Comparison of ENCODE assay signal across 1 cellular context in the genomic region with DNA sequence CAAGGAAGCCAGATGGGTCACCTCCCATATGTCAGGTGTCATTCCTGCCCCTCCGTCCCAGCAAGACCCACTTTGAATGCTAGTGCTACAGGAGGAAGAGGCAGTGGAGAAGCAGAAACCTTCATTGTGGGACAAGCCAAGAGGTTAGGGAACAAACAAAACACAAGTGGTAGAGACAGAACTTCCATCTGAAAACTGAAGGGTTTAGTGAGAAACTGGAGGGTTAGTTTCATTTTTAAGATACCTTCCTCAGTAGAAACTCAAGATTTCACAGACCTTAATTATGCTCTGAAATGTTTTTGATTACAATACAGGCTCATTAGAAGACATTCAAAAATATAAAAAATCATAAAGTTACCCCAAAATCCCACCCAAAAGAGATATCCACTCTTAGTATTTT.
TF ChIP-seq lines count a peak whose summit lies in the region.

No MANE protein-coding gene starts in this region.

TF ChIP-seq in HepG2, 621 proteins besides CTCF, POLR2A, EP300 and RAD21:
- TF ChIP-seq, protein P1, sequence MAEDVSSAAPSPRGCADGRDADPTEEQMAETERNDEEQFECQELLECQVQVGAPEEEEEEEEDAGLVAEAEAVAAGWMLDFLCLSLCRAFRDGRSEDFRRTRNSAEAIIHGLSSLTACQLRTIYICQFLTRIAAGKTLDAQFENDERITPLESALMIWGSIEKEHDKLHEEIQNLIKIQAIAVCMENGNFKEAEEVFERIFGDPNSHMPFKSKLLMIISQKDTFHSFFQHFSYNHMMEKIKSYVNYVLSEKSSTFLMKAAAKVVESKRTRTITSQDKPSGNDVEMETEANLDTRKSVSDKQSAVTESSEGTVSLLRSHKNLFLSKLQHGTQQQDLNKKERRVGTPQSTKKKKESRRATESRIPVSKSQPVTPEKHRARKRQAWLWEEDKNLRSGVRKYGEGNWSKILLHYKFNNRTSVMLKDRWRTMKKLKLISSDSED (CRISPR knock-in tag; IDR thresholded peaks at IDR 0.05) = no peak
- TF ChIP-seq PAX8 (CRISPR knock-in tag; IDR thresholded peaks at IDR 0.05; ENCODE audit: borderline replicate concordance) (no peak), AGO1 (IDR thresholded peaks at IDR 0.05; ENCODE audit: low read depth, low read length, poor library complexity, severe bottlenecking) (no peak), ZNF589 (CRISPR knock-in tag; conservative IDR thresholded peaks at IDR 0.05) (no peak), SPEN (CRISPR knock-in tag; IDR thresholded peaks at IDR 0.05; ENCODE audit: low read depth) (no peak), RFXANK (CRISPR knock-in tag; IDR thresholded peaks at IDR 0.05) (no peak), ETV5 (CRISPR knock-in tag; IDR thresholded peaks at IDR 0.05; ENCODE audit: borderline replicate concordance) (no peak), EED (CRISPR knock-in tag; IDR thresholded peaks at IDR 0.05) (no peak), ZNF510 (CRISPR knock-in tag; IDR thresholded peaks at IDR 0.05; ENCODE audit: low read depth) (no peak), MTF2 (CRISPR knock-in tag; IDR thresholded peaks at IDR 0.05; ENCODE audit: borderline replicate concordance) (no peak), HNRNPH1 (optimal IDR thresholded peaks at IDR 0.05; ENCODE audit: low read depth, low read length) (no peak), U2AF2 (IDR thresholded peaks at IDR 0.05; ENCODE audit: low read depth, low read length) (no peak)
- TF ChIP-seq, protein P2, sequence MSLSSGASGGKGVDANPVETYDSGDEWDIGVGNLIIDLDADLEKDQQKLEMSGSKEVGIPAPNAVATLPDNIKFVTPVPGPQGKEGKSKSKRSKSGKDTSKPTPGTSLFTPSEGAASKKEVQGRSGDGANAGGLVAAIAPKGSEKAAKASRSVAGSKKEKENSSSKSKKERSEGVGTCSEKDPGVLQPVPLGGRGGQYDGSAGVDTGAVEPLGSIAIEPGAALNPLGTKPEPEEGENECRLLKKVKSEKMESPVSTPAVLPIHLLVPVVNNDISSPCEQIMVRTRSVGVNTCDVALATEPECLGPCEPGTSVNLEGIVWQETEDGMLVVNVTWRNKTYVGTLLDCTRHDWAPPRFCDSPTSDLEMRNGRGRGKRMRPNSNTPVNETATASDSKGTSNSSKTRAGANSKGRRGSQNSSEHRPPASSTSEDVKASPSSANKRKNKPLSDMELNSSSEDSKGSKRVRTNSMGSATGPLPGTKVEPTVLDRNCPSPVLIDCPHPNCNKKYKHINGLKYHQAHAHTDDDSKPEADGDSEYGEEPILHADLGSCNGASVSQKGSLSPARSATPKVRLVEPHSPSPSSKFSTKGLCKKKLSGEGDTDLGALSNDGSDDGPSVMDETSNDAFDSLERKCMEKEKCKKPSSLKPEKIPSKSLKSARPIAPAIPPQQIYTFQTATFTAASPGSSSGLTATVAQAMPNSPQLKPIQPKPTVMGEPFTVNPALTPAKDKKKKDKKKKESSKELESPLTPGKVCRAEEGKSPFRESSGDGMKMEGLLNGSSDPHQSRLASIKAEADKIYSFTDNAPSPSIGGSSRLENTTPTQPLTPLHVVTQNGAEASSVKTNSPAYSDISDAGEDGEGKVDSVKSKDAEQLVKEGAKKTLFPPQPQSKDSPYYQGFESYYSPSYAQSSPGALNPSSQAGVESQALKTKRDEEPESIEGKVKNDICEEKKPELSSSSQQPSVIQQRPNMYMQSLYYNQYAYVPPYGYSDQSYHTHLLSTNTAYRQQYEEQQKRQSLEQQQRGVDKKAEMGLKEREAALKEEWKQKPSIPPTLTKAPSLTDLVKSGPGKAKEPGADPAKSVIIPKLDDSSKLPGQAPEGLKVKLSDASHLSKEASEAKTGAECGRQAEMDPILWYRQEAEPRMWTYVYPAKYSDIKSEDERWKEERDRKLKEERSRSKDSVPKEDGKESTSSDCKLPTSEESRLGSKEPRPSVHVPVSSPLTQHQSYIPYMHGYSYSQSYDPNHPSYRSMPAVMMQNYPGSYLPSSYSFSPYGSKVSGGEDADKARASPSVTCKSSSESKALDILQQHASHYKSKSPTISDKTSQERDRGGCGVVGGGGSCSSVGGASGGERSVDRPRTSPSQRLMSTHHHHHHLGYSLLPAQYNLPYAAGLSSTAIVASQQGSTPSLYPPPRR (CRISPR knock-in tag; IDR thresholded peaks at IDR 0.05; ENCODE audit: borderline replicate concordance) = no peak
- TF ChIP-seq, protein P3, sequence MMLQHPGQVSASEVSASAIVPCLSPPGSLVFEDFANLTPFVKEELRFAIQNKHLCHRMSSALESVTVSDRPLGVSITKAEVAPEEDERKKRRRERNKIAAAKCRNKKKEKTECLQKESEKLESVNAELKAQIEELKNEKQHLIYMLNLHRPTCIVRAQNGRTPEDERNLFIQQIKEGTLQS (CRISPR knock-in tag; IDR thresholded peaks at IDR 0.05) = no peak
- TF ChIP-seq, protein P4, sequence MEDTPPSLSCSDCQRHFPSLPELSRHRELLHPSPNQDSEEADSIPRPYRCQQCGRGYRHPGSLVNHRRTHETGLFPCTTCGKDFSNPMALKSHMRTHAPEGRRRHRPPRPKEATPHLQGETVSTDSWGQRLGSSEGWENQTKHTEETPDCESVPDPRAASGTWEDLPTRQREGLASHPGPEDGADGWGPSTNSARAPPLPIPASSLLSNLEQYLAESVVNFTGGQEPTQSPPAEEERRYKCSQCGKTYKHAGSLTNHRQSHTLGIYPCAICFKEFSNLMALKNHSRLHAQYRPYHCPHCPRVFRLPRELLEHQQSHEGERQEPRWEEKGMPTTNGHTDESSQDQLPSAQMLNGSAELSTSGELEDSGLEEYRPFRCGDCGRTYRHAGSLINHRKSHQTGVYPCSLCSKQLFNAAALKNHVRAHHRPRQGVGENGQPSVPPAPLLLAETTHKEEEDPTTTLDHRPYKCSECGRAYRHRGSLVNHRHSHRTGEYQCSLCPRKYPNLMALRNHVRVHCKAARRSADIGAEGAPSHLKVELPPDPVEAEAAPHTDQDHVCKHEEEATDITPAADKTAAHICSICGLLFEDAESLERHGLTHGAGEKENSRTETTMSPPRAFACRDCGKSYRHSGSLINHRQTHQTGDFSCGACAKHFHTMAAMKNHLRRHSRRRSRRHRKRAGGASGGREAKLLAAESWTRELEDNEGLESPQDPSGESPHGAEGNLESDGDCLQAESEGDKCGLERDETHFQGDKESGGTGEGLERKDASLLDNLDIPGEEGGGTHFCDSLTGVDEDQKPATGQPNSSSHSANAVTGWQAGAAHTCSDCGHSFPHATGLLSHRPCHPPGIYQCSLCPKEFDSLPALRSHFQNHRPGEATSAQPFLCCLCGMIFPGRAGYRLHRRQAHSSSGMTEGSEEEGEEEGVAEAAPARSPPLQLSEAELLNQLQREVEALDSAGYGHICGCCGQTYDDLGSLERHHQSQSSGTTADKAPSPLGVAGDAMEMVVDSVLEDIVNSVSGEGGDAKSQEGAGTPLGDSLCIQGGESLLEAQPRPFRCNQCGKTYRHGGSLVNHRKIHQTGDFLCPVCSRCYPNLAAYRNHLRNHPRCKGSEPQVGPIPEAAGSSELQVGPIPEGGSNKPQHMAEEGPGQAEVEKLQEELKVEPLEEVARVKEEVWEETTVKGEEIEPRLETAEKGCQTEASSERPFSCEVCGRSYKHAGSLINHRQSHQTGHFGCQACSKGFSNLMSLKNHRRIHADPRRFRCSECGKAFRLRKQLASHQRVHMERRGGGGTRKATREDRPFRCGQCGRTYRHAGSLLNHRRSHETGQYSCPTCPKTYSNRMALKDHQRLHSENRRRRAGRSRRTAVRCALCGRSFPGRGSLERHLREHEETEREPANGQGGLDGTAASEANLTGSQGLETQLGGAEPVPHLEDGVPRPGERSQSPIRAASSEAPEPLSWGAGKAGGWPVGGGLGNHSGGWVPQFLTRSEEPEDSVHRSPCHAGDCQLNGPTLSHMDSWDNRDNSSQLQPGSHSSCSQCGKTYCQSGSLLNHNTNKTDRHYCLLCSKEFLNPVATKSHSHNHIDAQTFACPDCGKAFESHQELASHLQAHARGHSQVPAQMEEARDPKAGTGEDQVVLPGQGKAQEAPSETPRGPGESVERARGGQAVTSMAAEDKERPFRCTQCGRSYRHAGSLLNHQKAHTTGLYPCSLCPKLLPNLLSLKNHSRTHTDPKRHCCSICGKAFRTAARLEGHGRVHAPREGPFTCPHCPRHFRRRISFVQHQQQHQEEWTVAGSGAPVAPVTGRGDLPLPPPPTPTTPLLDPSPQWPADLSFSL (CRISPR knock-in tag; IDR thresholded peaks at IDR 0.05) = no peak
- TF ChIP-seq, protein P5, sequence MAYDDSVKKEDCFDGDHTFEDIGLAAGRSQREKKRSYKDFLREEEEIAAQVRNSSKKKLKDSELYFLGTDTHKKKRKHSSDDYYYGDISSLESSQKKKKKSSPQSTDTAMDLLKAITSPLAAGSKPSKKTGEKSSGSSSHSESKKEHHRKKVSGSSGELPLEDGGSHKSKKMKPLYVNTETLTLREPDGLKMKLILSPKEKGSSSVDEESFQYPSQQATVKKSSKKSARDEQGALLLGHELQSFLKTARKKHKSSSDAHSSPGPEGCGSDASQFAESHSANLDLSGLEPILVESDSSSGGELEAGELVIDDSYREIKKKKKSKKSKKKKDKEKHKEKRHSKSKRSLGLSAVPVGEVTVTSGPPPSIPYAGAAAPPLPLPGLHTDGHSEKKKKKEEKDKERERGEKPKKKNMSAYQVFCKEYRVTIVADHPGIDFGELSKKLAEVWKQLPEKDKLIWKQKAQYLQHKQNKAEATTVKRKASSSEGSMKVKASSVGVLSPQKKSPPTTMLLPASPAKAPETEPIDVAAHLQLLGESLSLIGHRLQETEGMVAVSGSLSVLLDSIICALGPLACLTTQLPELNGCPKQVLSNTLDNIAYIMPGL (CRISPR knock-in tag; IDR thresholded peaks at IDR 0.05; ENCODE audit: borderline replicate concordance in 1 of 2, low read depth in 1 of 2) = no peak
